2 cellular contexts compared by ENCODE assay signal in the genomic region with DNA sequence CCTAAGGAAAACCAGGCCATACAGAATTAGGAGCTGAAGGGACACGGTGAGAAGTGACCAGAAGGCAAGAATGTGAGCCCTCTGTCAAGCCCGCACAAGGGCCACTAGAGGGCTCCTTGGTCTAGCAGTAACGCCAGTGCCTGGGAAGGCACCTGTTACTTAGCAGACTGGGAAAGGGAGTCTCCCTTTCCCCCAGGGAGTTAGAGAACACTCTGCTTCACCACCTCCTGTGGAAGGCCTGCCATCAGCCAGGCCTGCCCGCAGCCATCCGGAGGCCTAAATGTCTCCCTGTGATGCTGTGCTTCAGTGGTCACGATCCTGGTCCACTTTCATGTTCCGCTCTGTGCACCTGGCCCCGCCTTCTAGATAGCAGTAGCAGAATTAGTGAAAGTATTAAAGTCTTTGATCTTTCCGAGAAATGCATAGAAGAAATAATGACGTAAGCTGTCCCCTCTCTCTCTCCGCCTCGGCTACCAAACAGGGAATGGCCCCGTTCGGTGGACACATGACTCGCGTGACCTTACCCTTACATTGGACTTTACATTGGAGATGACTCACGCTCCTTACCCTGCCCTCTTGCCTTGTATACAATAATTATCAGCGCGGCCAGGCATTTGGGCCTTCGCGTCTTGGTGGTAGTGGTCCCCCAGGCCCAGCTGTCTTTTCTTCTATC.
TF ChIP-seq lines count a peak whose summit lies in the region.

No MANE protein-coding gene starts in this region.

TF ChIP-seq in endothelial cell of umbilical vein, 7 proteins besides CTCF, POLR2A, EP300 and RAD21 (continued from another document):
- TF ChIP-seq MYC (IDR thresholded peaks at IDR 0.05; ENCODE audit: low read depth, low read length): no peak
- TF ChIP-seq JUN (IDR thresholded peaks at IDR 0.05; ENCODE audit: borderline replicate concordance, insufficient read depth, insufficient read length, low read depth): peak; percentile 36
- TF ChIP-seq POLR2AphosphoS5 (IDR thresholded peaks at IDR 0.05; ENCODE audit: insufficient read depth, low read depth, low read length): no peak
- TF ChIP-seq, protein P1, sequence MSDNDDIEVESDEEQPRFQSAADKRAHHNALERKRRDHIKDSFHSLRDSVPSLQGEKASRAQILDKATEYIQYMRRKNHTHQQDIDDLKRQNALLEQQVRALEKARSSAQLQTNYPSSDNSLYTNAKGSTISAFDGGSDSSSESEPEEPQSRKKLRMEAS (IDR thresholded peaks at IDR 0.05; ENCODE audit: insufficient read depth, insufficient read length): no peak
- peak; percentile 43 for TF ChIP-seq FOS (IDR thresholded peaks at IDR 0.05; ENCODE audit: borderline replicate concordance, insufficient read depth, low read length)

TF ChIP-seq in HEK293T, 16 proteins besides CTCF, POLR2A, EP300 and RAD21 (continued from another document):
- no peak for TF ChIP-seq SP1 (IDR thresholded peaks at IDR 0.05)
- TF ChIP-seq, protein P2, sequence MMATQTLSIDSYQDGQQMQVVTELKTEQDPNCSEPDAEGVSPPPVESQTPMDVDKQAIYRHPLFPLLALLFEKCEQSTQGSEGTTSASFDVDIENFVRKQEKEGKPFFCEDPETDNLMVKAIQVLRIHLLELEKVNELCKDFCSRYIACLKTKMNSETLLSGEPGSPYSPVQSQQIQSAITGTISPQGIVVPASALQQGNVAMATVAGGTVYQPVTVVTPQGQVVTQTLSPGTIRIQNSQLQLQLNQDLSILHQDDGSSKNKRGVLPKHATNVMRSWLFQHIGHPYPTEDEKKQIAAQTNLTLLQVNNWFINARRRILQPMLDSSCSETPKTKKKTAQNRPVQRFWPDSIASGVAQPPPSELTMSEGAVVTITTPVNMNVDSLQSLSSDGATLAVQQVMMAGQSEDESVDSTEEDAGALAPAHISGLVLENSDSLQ (IDR thresholded peaks at IDR 0.05): no peak
- no peak for TF ChIP-seq ZNF384 (IDR thresholded peaks at IDR 0.05)
- TF ChIP-seq FOXK2 (IDR thresholded peaks at IDR 0.05): no peak
- TF ChIP-seq BHLHE40 (IDR thresholded peaks at IDR 0.05; ENCODE audit: borderline replicate concordance): no peak
- TF ChIP-seq ARNT (IDR thresholded peaks at IDR 0.05): no peak
- TF ChIP-seq TARDBP (IDR thresholded peaks at IDR 0.05): no peak
- TF ChIP-seq ELF4 (IDR thresholded peaks at IDR 0.05): no peak
- no peak for TF ChIP-seq SUZ12 (IDR thresholded peaks at IDR 0.05)
- no peak for TF ChIP-seq L3MBTL2 (conservative IDR thresholded peaks at IDR 0.05)
- TF ChIP-seq HDGF (IDR thresholded peaks at IDR 0.05; ENCODE audit: borderline replicate concordance): no peak
- no peak for TF ChIP-seq NFRKB (IDR thresholded peaks at IDR 0.05)
- no peak for TF ChIP-seq LEF1 (IDR thresholded peaks at IDR 0.05; ENCODE audit: borderline replicate concordance)
- TF ChIP-seq FOXA1 (IDR thresholded peaks at IDR 0.05): no peak
